9 cellular contexts compared by ENCODE assay signal in genomic region chr10:103490986-103491314, GRCh38. TPM values are rescaled to one million over a fixed set of nuclear protein-coding genes. Genes with fewer than 3 reads are reported as not detected.
DNase-seq lines count a peak whose midpoint lies in the region; ATAC-seq and TF ChIP-seq lines count a peak whose summit lies in the region.
"Had no signal": no experiment of that assay in that cellular context is flagged by ENCODE, and none has a peak within 500 bp of the region (broad histone marks: within the 10 kb centered on the region; RNA-seq: fewer than 3 reads in every experiment).

No MANE protein-coding gene starts in this region.

- H2BK5ac ChIP-seq in mesenchymal stem cell (ENCODE audit: low read depth, low read length, poor library complexity, severe bottlenecking) = no peak overlapping the region

- no peak for TF ChIP-seq CTCF in coronary artery (IDR thresholded peaks at IDR 0.05)

- H3K4me1 ChIP-seq in mesenchymal stem cell (ENCODE audit: control insufficient read depth, insufficient read depth, low read depth, low read length) = peaks cover 33% of the 10 kb centered on the region

- H2BK15ac ChIP-seq in mesenchymal stem cell (ENCODE audit: low read depth, poor library complexity, severe bottlenecking) = peak overlapping the region; percentile 71

- H3K9me3 ChIP-seq in mesenchymal stem cell (ENCODE audit: control insufficient read depth, low read length) = no peaks in the 10 kb centered on the region
- H3K9me3 ChIP-seq: psoas muscle had no signal

- peak overlapping the region; percentile 61 to 73 for H2BK12ac ChIP-seq in mesenchymal stem cell (ENCODE audit: low read length in 2 of 2)

- H3K4ac ChIP-seq in mesenchymal stem cell (ENCODE audit: low read depth in 1 of 2, low read length in 2 of 2) = no peak overlapping the region

- H2BK120ac ChIP-seq in mesenchymal stem cell (ENCODE audit: low read depth, low read length) = no peak overlapping the region

- H2AFZ ChIP-seq in mesenchymal stem cell (ENCODE audit: low read depth, low read length) = no peak overlapping the region

- H3K18ac ChIP-seq in mesenchymal stem cell (ENCODE audit: low read depth in 1 of 2, low read length in 2 of 2) = no peak overlapping the region

- no peak overlapping the region for H4K91ac ChIP-seq in mesenchymal stem cell (ENCODE audit: low read length)

- no peaks in the 10 kb centered on the region for H3K79me1 ChIP-seq in mesenchymal stem cell (replicated peaks; ENCODE audit: low read length, poor library complexity, severe bottlenecking)

- H3K27ac ChIP-seq in mesenchymal stem cell (ENCODE audit: low read length, poor library complexity, severe bottlenecking) (no peak overlapping the region), coronary artery (no peak overlapping the region)
- H3K27ac ChIP-seq: psoas muscle had no signal

- ATAC-seq in GM18870 (IDR thresholded peaks at IDR 0.05; ENCODE audit: unreplicated experiment) (peak; percentile 17), GM21786 (IDR thresholded peaks at IDR 0.05; ENCODE audit: unreplicated experiment) (peak; percentile 21), HG03442 (IDR thresholded peaks at IDR 0.05; ENCODE audit: unreplicated experiment) (peak; percentile 15)
- ATAC-seq: psoas muscle had no signal

- no peak overlapping the region for H3K23ac ChIP-seq in mesenchymal stem cell (ENCODE audit: low read length in 2 of 2)

- no peak overlapping the region for H3K9ac ChIP-seq in mesenchymal stem cell (ENCODE audit: low read length)

- no peaks in the 10 kb centered on the region for H3K36me3 ChIP-seq in mesenchymal stem cell (ENCODE audit: control insufficient read depth in 1 of 2, insufficient read depth in 2 of 2, low read depth in 1 of 2, low read length in 2 of 2)

- H3K4me2 ChIP-seq in mesenchymal stem cell (ENCODE audit: low read length, poor library complexity, severe bottlenecking) = no peak overlapping the region

- H3K27me3 ChIP-seq in mesenchymal stem cell (ENCODE audit: control insufficient read depth in 1 of 2, insufficient read depth in 1 of 2, low read length in 2 of 2) = peaks cover 32 to 38% of the 10 kb centered on the region in 2 experiments

- no peak overlapping the region for H4K8ac ChIP-seq in mesenchymal stem cell (ENCODE audit: low read length)

- 100% methylated on average over 1 of the region's 1 CpG for WGBS in mesenchymal stem cell

- no peak overlapping the region for H3K4me3 ChIP-seq in mesenchymal stem cell (ENCODE audit: insufficient read depth in 1 of 2, low read depth in 1 of 2, low read length in 2 of 2)
- H3K4me3 ChIP-seq in coronary artery = no peak overlapping the region
- H3K4me3 ChIP-seq: psoas muscle had no signal

- H3K14ac ChIP-seq in mesenchymal stem cell (ENCODE audit: low read length in 2 of 2) = no peak overlapping the region

- peak overlapping the region; percentile 54 for H2AK5ac ChIP-seq in mesenchymal stem cell (ENCODE audit: low read length, severe bottlenecking)

- no peak for DNase-seq in mesenchymal stem cell
- DNase-seq in GDM1 (lab: John Stamatoyannopoulos, UW) = no peak
- DNase-seq in RKO (ENCODE audit: low spot score) = no peak
- DNase-seq in coronary artery (ENCODE audit: low spot score) = no peak
- DNase-seq: NCI-H2029 treated with DMSO at 0.1 percent for 48 hours had no signal

RNA-seq across cellular contexts. Expression of gene NEURL1, which starts 2.6 kb away (rescaled TPM):
- 0.01 TPM for polyA plus RNA-seq in mesenchymal stem cell (2013, experiment 1 of 2)
- polyA plus RNA-seq in mesenchymal stem cell (2013, experiment 2 of 2) = 0.04 TPM

RNA-seq across cellular contexts. Expression of gene CALHM3, which starts 11.9 kb away (rescaled TPM):
- not detected for polyA plus RNA-seq in mesenchymal stem cell (2013, experiment 1 of 2)
- polyA plus RNA-seq in mesenchymal stem cell (2013, experiment 2 of 2) = not detected
- polyA plus RNA-seq: psoas muscle had no signal

RNA-seq across cellular contexts. Expression of gene CALHM1, which starts 32.2 kb away (rescaled TPM):
- not detected for polyA plus RNA-seq in mesenchymal stem cell (2013, experiment 1 of 2)
- polyA plus RNA-seq in mesenchymal stem cell (2013, experiment 2 of 2) = not detected
- polyA plus RNA-seq: psoas muscle had no signal

RNA-seq across cellular contexts. Expression of gene CALHM2, which starts 38.8 kb away (rescaled TPM):
- polyA plus RNA-seq in mesenchymal stem cell (2013, experiment 1 of 2) = 8.7 TPM
- 8.2 TPM for polyA plus RNA-seq in mesenchymal stem cell (2013, experiment 2 of 2)
